Comparison of ENCODE assay signal across 8 cellular contexts in genomic region chr2:39778775-39779751, GRCh38. TPM values are rescaled to one million over a fixed set of nuclear protein-coding genes. Genes with fewer than 3 reads are reported as not detected.
DNase-seq lines count a peak whose midpoint lies in the region; ATAC-seq and TF ChIP-seq lines count a peak whose summit lies in the region.

A gene with protein sequence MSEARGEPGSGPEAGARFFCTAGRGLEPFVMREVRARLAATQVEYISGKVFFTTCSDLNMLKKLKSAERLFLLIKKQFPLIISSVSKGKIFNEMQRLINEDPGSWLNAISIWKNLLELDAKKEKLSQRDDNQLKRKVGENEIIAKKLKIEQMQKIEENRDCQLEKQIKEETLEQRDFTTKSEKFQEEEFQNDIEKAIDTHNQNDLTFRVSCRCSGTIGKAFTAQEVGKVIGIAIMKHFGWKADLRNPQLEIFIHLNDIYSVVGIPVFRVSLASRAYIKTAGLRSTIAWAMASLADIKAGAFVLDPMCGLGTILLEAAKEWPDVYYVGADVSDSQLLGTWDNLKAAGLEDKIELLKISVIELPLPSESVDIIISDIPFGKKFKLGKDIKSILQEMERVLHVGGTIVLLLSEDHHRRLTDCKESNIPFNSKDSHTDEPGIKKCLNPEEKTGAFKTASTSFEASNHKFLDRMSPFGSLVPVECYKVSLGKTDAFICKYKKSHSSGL (minus strand): TSS chr2:39779258. CDS start chr2:39779239, 19 bp downstream.

- DNase-seq in GOT3 (lab: John Stamatoyannopoulos, UW) (peak; percentile 7), LNCaP clone FGC (ENCODE audit: low read depth) (no peak), SK-N-MC (ENCODE audit: low read depth, low spot score) (no peak), glomerular visceral epithelial cell (ENCODE audit: extremely low spot score) (peak; percentile 69), omental fat pad (ENCODE audit: low spot score) (no peak), thoracic aorta (ENCODE audit: low spot score) (peak; percentile 15)
- peak; percentile 72 for DNase-seq in activated naive CD4-positive, alpha-beta T cell treated with anti-CD3 and anti-CD28 coated beads, Interleukin-2, amount 50 U/mL, for 16 hours

- ATAC-seq in omental fat pad (ENCODE audit: low FRiP score): peak; percentile 63
- ATAC-seq in thoracic aorta (ENCODE audit: insufficient number of reproducible peaks, low FRiP score, low read depth): peak; percentile 59

- H3K4me1 ChIP-seq in ES-I3 (ENCODE audit: insufficient read depth, low read length) (peaks cover 5% of the 10 kb centered on the region; the same call in 1 of the 2 replicates), thoracic aorta (ENCODE audit: control insufficient read depth in 1 of 2, low read depth in 2 of 2) (peaks cover 12 to 49% of the 10 kb centered on the region in 2 donors)

- TF ChIP-seq CTCF in LNCaP clone FGC (IDR thresholded peaks at IDR 0.05; ENCODE audit: control insufficient read depth, extremely low read depth, insufficient read depth) (no peak), omental fat pad (IDR thresholded peaks at IDR 0.05) (no peak), thoracic aorta (IDR thresholded peaks at IDR 0.05) (no peak)

- H3K9me3 ChIP-seq in ES-I3 (ENCODE audit: control insufficient read depth, insufficient read depth, low read length) (no peaks in the 10 kb centered on the region), SK-N-MC (ENCODE audit: low read depth, low read length) (peaks cover 3% of the 10 kb centered on the region; the same call in 1 of the 2 replicates), thoracic aorta (no peaks in the 10 kb centered on the region)

- H3K9ac ChIP-seq in ES-I3 (ENCODE audit: low read depth, low read length) (peak within 1 kb of the TSS; percentile 92), SK-N-MC (ENCODE audit: insufficient read length) (peak within 1 kb of the TSS; percentile 91)

- H3K36me3 ChIP-seq in ES-I3 (ENCODE audit: insufficient read depth, low read length): peaks cover 2% of the 10 kb centered on the region
- H3K36me3 ChIP-seq in SK-N-MC (ENCODE audit: insufficient read depth, low read length): peaks cover 31% of the 10 kb centered on the region
- no peaks in the 10 kb centered on the region for H3K36me3 ChIP-seq in thoracic aorta

- peak within 1 kb of the TSS; percentile 65 for H3K27ac ChIP-seq in SK-N-MC
- peak within 1 kb of the TSS; percentile 53 to 86 for H3K27ac ChIP-seq in thoracic aorta

- H3K4me3 ChIP-seq in LNCaP clone FGC (ENCODE audit: low read depth, low read length) (peak within 1 kb of the TSS; percentile 69), SK-N-MC (peak within 1 kb of the TSS; percentile 82), thoracic aorta (peak within 1 kb of the TSS; percentile 97)

- H3K27me3 ChIP-seq in thoracic aorta (replicated peaks; ENCODE audit: insufficient read depth): no peaks in the 10 kb centered on the region

RNA-seq across cellular contexts. Expression of the gene that starts here (rescaled TPM):
- 10 to 100 TPM in 1 of 4 donors, 1 to 10 TPM in 3; 8.1 to 15.4 (median 8.8) TPM for total RNA-seq in omental fat pad
- total RNA-seq in thoracic aorta: 10 to 100 TPM; 29.1 to 32.0 TPM

Comparison
In these comparisons a context has a peak if more than half of its experiments do, and no peak if none do; other contexts are left out.
1. DNase-seq: peak in GOT3 (single experiment), activated naive CD4-positive, alpha-beta T cell treated with anti-CD3 and anti-CD28 coated beads, Interleukin-2, amount 50 U/mL, for 16 hours (single experiment), glomerular visceral epithelial cell (single experiment) and thoracic aorta (single experiment); none in LNCaP clone FGC (single experiment), SK-N-MC (single experiment) and omental fat pad (single experiment).
2. Peak in every context shown above with its lines, with median percentiles within 50 percentile points of each other: H3K4me3 ChIP-seq.